1 cellular context compared by ENCODE assay signal in genomic region chr11:35177370-35177769, GRCh38.
TF ChIP-seq lines count a peak whose summit lies in the region.

No MANE protein-coding gene starts in this region.

TF ChIP-seq in H1, 55 proteins besides CTCF, POLR2A, EP300 and RAD21:
- TF ChIP-seq, protein P1, sequence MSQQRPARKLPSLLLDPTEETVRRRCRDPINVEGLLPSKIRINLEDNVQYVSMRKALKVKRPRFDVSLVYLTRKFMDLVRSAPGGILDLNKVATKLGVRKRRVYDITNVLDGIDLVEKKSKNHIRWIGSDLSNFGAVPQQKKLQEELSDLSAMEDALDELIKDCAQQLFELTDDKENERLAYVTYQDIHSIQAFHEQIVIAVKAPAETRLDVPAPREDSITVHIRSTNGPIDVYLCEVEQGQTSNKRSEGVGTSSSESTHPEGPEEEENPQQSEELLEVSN (IDR thresholded peaks at IDR 0.05), result no peak
- TF ChIP-seq RNF2 (IDR thresholded peaks at IDR 0.05; ENCODE audit: borderline replicate concordance, low read depth, low read length, missing control alignments, poor library complexity, severe bottlenecking) (no peak), HDAC2 (IDR thresholded peaks at IDR 0.05; ENCODE audit: borderline replicate concordance in 1 of 2, low read depth in 2 of 2, low read length in 2 of 2) (no peak), CREB1 (IDR thresholded peaks at IDR 0.05) (no peak), CBX5 (IDR thresholded peaks at IDR 0.05; ENCODE audit: low read depth, low read length) (no peak), BCL11A (IDR thresholded peaks at IDR 0.05; ENCODE audit: low read depth in 2 of 2, low read length in 2 of 2) (no peak), CEBPB (IDR thresholded peaks at IDR 0.05; ENCODE audit: low read depth, low read length) (no peak), TAF1 (IDR thresholded peaks at IDR 0.05; ENCODE audit: low read depth, low read length) (no peak), PHF8 (conservative IDR thresholded peaks at IDR 0.05; ENCODE audit: low read depth, low read length) (no peak), CHD1 (IDR thresholded peaks at IDR 0.05; ENCODE audit: low read depth, low read length) (no peak), TCF12 (IDR thresholded peaks at IDR 0.05; ENCODE audit: low read depth, low read length) (no peak), TEAD4 (IDR thresholded peaks at IDR 0.05; ENCODE audit: low read depth, low read length) (no peak), CHD2 (IDR thresholded peaks at IDR 0.05; ENCODE audit: low read length) (no peak), SIRT6 (IDR thresholded peaks at IDR 0.05; ENCODE audit: low read length) (no peak)
- TF ChIP-seq, protein P2, sequence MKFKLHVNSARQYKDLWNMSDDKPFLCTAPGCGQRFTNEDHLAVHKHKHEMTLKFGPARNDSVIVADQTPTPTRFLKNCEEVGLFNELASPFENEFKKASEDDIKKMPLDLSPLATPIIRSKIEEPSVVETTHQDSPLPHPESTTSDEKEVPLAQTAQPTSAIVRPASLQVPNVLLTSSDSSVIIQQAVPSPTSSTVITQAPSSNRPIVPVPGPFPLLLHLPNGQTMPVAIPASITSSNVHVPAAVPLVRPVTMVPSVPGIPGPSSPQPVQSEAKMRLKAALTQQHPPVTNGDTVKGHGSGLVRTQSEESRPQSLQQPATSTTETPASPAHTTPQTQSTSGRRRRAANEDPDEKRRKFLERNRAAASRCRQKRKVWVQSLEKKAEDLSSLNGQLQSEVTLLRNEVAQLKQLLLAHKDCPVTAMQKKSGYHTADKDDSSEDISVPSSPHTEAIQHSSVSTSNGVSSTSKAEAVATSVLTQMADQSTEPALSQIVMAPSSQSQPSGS (IDR thresholded peaks at IDR 0.05; ENCODE audit: low read length), result no peak
- TF ChIP-seq, protein P3, sequence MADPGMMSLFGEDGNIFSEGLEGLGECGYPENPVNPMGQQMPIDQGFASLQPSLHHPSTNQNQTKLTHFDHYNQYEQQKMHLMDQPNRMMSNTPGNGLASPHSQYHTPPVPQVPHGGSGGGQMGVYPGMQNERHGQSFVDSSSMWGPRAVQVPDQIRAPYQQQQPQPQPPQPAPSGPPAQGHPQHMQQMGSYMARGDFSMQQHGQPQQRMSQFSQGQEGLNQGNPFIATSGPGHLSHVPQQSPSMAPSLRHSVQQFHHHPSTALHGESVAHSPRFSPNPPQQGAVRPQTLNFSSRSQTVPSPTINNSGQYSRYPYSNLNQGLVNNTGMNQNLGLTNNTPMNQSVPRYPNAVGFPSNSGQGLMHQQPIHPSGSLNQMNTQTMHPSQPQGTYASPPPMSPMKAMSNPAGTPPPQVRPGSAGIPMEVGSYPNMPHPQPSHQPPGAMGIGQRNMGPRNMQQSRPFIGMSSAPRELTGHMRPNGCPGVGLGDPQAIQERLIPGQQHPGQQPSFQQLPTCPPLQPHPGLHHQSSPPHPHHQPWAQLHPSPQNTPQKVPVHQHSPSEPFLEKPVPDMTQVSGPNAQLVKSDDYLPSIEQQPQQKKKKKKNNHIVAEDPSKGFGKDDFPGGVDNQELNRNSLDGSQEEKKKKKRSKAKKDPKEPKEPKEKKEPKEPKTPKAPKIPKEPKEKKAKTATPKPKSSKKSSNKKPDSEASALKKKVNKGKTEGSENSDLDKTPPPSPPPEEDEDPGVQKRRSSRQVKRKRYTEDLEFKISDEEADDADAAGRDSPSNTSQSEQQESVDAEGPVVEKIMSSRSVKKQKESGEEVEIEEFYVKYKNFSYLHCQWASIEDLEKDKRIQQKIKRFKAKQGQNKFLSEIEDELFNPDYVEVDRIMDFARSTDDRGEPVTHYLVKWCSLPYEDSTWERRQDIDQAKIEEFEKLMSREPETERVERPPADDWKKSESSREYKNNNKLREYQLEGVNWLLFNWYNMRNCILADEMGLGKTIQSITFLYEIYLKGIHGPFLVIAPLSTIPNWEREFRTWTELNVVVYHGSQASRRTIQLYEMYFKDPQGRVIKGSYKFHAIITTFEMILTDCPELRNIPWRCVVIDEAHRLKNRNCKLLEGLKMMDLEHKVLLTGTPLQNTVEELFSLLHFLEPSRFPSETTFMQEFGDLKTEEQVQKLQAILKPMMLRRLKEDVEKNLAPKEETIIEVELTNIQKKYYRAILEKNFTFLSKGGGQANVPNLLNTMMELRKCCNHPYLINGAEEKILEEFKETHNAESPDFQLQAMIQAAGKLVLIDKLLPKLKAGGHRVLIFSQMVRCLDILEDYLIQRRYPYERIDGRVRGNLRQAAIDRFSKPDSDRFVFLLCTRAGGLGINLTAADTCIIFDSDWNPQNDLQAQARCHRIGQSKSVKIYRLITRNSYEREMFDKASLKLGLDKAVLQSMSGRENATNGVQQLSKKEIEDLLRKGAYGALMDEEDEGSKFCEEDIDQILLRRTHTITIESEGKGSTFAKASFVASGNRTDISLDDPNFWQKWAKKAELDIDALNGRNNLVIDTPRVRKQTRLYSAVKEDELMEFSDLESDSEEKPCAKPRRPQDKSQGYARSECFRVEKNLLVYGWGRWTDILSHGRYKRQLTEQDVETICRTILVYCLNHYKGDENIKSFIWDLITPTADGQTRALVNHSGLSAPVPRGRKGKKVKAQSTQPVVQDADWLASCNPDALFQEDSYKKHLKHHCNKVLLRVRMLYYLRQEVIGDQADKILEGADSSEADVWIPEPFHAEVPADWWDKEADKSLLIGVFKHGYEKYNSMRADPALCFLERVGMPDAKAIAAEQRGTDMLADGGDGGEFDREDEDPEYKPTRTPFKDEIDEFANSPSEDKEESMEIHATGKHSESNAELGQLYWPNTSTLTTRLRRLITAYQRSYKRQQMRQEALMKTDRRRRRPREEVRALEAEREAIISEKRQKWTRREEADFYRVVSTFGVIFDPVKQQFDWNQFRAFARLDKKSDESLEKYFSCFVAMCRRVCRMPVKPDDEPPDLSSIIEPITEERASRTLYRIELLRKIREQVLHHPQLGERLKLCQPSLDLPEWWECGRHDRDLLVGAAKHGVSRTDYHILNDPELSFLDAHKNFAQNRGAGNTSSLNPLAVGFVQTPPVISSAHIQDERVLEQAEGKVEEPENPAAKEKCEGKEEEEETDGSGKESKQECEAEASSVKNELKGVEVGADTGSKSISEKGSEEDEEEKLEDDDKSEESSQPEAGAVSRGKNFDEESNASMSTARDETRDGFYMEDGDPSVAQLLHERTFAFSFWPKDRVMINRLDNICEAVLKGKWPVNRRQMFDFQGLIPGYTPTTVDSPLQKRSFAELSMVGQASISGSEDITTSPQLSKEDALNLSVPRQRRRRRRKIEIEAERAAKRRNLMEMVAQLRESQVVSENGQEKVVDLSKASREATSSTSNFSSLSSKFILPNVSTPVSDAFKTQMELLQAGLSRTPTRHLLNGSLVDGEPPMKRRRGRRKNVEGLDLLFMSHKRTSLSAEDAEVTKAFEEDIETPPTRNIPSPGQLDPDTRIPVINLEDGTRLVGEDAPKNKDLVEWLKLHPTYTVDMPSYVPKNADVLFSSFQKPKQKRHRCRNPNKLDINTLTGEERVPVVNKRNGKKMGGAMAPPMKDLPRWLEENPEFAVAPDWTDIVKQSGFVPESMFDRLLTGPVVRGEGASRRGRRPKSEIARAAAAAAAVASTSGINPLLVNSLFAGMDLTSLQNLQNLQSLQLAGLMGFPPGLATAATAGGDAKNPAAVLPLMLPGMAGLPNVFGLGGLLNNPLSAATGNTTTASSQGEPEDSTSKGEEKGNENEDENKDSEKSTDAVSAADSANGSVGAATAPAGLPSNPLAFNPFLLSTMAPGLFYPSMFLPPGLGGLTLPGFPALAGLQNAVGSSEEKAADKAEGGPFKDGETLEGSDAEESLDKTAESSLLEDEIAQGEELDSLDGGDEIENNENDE (IDR thresholded peaks at IDR 0.05; ENCODE audit: insufficient replicate concordance, low read length), result no peak
- TF ChIP-seq, protein P4, sequence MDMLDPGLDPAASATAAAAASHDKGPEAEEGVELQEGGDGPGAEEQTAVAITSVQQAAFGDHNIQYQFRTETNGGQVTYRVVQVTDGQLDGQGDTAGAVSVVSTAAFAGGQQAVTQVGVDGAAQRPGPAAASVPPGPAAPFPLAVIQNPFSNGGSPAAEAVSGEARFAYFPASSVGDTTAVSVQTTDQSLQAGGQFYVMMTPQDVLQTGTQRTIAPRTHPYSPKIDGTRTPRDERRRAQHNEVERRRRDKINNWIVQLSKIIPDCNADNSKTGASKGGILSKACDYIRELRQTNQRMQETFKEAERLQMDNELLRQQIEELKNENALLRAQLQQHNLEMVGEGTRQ (IDR thresholded peaks at IDR 0.05; ENCODE audit: low read length), result no peak
